ENCODE assay signal across 22 cellular contexts in the genomic region with DNA sequence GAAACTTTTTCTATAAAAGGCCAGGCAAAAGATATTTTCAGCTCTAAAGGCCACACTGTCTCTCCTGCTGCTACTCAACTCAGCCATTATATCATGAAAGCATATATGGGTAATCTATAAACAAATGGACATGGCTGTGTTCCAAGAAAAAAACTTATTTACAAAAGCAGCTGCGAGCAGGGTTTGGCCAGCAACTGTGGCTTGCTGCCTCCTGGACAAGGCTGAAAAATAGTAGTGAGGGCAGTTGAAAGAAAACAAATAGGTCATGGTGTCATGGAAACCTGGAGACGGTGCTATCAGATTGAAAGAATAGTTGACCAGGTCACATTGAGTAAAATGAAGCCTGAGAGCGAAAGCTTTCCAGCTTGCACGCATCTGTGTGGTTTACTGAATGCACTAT.
DNase-seq lines count a peak whose midpoint lies in the region; ATAC-seq, FAIRE-seq and TF ChIP-seq lines count a peak whose summit lies in the region.
"Had no signal": no experiment of that assay in that cellular context is flagged by ENCODE, and none has a peak within 500 bp of the region (broad histone marks: within the 10 kb centered on the region; RNA-seq: fewer than 3 reads in every experiment).

No MANE protein-coding gene starts in this region.

- no peak overlapping the region for H3K9ac ChIP-seq in astrocyte (ENCODE audit: low read length)

- no peaks in the 10 kb centered on the region for H3K27me3 Mint-ChIP-seq in astrocyte (ENCODE audit: low read depth, unreplicated experiment)
- H3K27me3 Mint-ChIP-seq: activated B cell treated with CpG ODN at 0.5 μM for 24 hours; activated naive CD8-positive, alpha-beta T cell treated with anti-CD3 and anti-CD28 coated beads for 36 hours; CD8-positive, alpha-beta memory T cell; dendritic cell treated with granulocyte-macrophage colony-stimulating factor and Interleukin-4, amounts not matched to agents 40 ng/mL and 50 ng/mL, for 4 days had no signal

- H3K36me3 ChIP-seq in astrocyte (ENCODE audit: insufficient read depth, low read length): no peaks in the 10 kb centered on the region
- H3K36me3 ChIP-seq in aorta (ENCODE audit: control insufficient read depth in 1 of 2, insufficient read depth in 2 of 2, low read length in 1 of 2): no peaks in the 10 kb centered on the region
- H3K36me3 ChIP-seq: gastrocnemius medialis, sigmoid colon had no signal

- H2AFZ ChIP-seq in astrocyte (ENCODE audit: low read depth, low read length): no peak overlapping the region

- H3K4me1 ChIP-seq in astrocyte (ENCODE audit: insufficient read depth, low read length): no peaks in the 10 kb centered on the region
- H3K4me1 ChIP-seq in aorta (ENCODE audit: control insufficient read depth in 1 of 2, insufficient read depth in 2 of 2, low read length in 2 of 2): no peaks in the 10 kb centered on the region
- H3K4me1 ChIP-seq: gastrocnemius medialis had no signal

- H3K9me3 Mint-ChIP-seq in astrocyte (ENCODE audit: unreplicated experiment): peaks cover 8% of the 10 kb centered on the region
- H3K9me3 Mint-ChIP-seq: T-helper 1 cell treated with Interleukin-12 subunit alpha and Interleukin-12 subunit beta and Interleukin-4 antibody, amounts not matched to agents 30 μg/mL and 1 μg/mL, for 36 hours had no signal

- no peak for ATAC-seq in GM18511 (IDR thresholded peaks at IDR 0.05; ENCODE audit: unreplicated experiment)
- ATAC-seq in aorta (ENCODE audit: low FRiP score): no peak
- ATAC-seq: activated CD8-positive, alpha-beta T cell treated with anti-CD3 and anti-CD28 coated beads, Interleukin-2, amount 10 ng/mL, durations not matched to agents 7 days and 5 days; activated T-cell treated with anti-CD3 and anti-CD28 coated beads, Interleukin-2, amount 50 U/mL, for 72 hours; gastrocnemius medialis; HCT116 had no signal

- no peak overlapping the region for H3K27ac ChIP-seq in astrocyte (ENCODE audit: low read depth, low read length)
- no peak overlapping the region for H3K27ac ChIP-seq in aorta (ENCODE audit: low read depth in 1 of 2, low read length in 2 of 2)
- H3K27ac ChIP-seq: gastrocnemius medialis, sigmoid colon had no signal

- H3K27ac Mint-ChIP-seq in astrocyte (ENCODE audit: unreplicated experiment): no peak overlapping the region
- H3K27ac Mint-ChIP-seq: activated B cell treated with CpG ODN at 0.5 μM for 24 hours; activated CD8-positive, alpha-beta T cell treated with anti-CD3 and anti-CD28 coated beads, Interleukin-2, amount 10 ng/mL, durations not matched to agents 7 days and 5 days; activated naive CD8-positive, alpha-beta T cell treated with anti-CD3 and anti-CD28 coated beads for 36 hours; activated T-cell treated with anti-CD3 and anti-CD28 coated beads, Interleukin-2, amount 50 U/mL, for 72 hours; dendritic cell treated with granulocyte-macrophage colony-stimulating factor and Interleukin-4, amounts not matched to agents 40 ng/mL and 50 ng/mL, for 4 days; T-helper 1 cell treated with Interleukin-12 subunit alpha and Interleukin-12 subunit beta and Interleukin-4 antibody, amounts not matched to agents 30 μg/mL and 1 μg/mL, for 36 hours had no signal

- H3K79me2 ChIP-seq in astrocyte (ENCODE audit: insufficient read depth, low read length): no peaks in the 10 kb centered on the region

- intact Hi-C loops in aorta (cut with DNase I): no loop called here

- DNase-seq in DMS153 treated with DMSO at 0.1 percent for 48 hours (lab: John Stamatoyannopoulos, UW; ENCODE audit: unreplicated experiment): peak; percentile 37
- peak in 2 of 3 experiments; percentile 23 to 69 for DNase-seq in NCI-H1417 (lab: John Stamatoyannopoulos, UW)
- DNase-seq in astrocyte (ENCODE audit: low read depth): peak; percentile 5
- DNase-seq in myocyte (ENCODE audit: low read depth): peak; percentile 26
- no peak for DNase-seq in activated CD4-positive, alpha-beta T cell treated with anti-CD3 and anti-CD28 coated beads, Interleukin-2, amount 50 U/mL, for 1 hour
- no peak for DNase-seq in GM10266 (ENCODE audit: extremely low spot score)
- no peak for DNase-seq in aorta
- DNase-seq: activated B cell treated with CpG ODN at 0.5 μM for 24 hours; activated CD8-positive, alpha-beta T cell treated with anti-CD3 and anti-CD28 coated beads, Interleukin-2, amount 10 ng/mL, durations not matched to agents 7 days and 5 days; activated naive CD8-positive, alpha-beta T cell treated with anti-CD3 and anti-CD28 coated beads for 36 hours; activated T-cell treated with anti-CD3 and anti-CD28 coated beads, Interleukin-2, amount 50 U/mL, for 72 hours; CD8-positive, alpha-beta memory T cell; gastrocnemius medialis; NCI-H2171 treated with DMSO at 0.1 percent for 48 hours; sigmoid colon; stimulated activated CD4-positive, alpha-beta T cell treated with anti-CD3 and anti-CD28 coated beads, Interleukin-1b, Interleukin-23, amount 100 ng/mL, for 48 hours had no signal

- no peaks in the 10 kb centered on the region for H3K4me1 Mint-ChIP-seq in astrocyte (ENCODE audit: low read depth, unreplicated experiment)
- H3K4me1 Mint-ChIP-seq: activated B cell treated with CpG ODN at 0.5 μM for 24 hours; activated naive CD8-positive, alpha-beta T cell treated with anti-CD3 and anti-CD28 coated beads for 36 hours; CD8-positive, alpha-beta memory T cell had no signal

- TF ChIP-seq CTCF in astrocyte (IDR thresholded peaks at IDR 0.05; ENCODE audit: insufficient read depth, low read depth, low read length) (no peak), GM10266 (IDR thresholded peaks at IDR 0.05; ENCODE audit: control insufficient read depth, insufficient read depth, low read depth, missing control alignments) (no peak)

- H3K27me3 ChIP-seq in astrocyte (ENCODE audit: insufficient read depth, low read length): no peaks in the 10 kb centered on the region
- no peaks in the 10 kb centered on the region for H3K27me3 ChIP-seq in aorta (ENCODE audit: control insufficient read depth in 1 of 2, insufficient read depth in 2 of 2, low read length in 1 of 2)
- H3K27me3 ChIP-seq: gastrocnemius medialis, sigmoid colon had no signal

- no peak overlapping the region for H3K4me3 Mint-ChIP-seq in astrocyte (ENCODE audit: unreplicated experiment)
- H3K4me3 Mint-ChIP-seq: activated B cell treated with CpG ODN at 0.5 μM for 24 hours; activated CD8-positive, alpha-beta T cell treated with anti-CD3 and anti-CD28 coated beads, Interleukin-2, amount 10 ng/mL, durations not matched to agents 7 days and 5 days; activated naive CD8-positive, alpha-beta T cell treated with anti-CD3 and anti-CD28 coated beads for 36 hours; activated T-cell treated with anti-CD3 and anti-CD28 coated beads, Interleukin-2, amount 50 U/mL, for 72 hours; CD8-positive, alpha-beta memory T cell; dendritic cell treated with granulocyte-macrophage colony-stimulating factor and Interleukin-4, amounts not matched to agents 40 ng/mL and 50 ng/mL, for 4 days; T-helper 1 cell treated with Interleukin-12 subunit alpha and Interleukin-12 subunit beta and Interleukin-4 antibody, amounts not matched to agents 30 μg/mL and 1 μg/mL, for 36 hours had no signal

- no peak overlapping the region for H3K4me2 ChIP-seq in astrocyte (ENCODE audit: low read length)

- FAIRE-seq in astrocyte (lab: Jason Lieb, UNC): no peak
- FAIRE-seq: bronchial epithelial cell, urothelium cell line had no signal

- WGBS in aorta, 2 donors: 6 to 14% methylated on average over 4 of the region's 4 CpGs

- H3K36me3 Mint-ChIP-seq in astrocyte (ENCODE audit: low read depth, unreplicated experiment): no peaks in the 10 kb centered on the region
- H3K36me3 Mint-ChIP-seq: activated naive CD8-positive, alpha-beta T cell treated with anti-CD3 and anti-CD28 coated beads for 36 hours; CD8-positive, alpha-beta memory T cell had no signal

- no peak overlapping the region for H3K4me3 ChIP-seq in astrocyte (ENCODE audit: insufficient read depth, low read depth, low read length)
- H3K4me3 ChIP-seq in aorta (ENCODE audit: low read length in 2 of 2): no peak overlapping the region
- H3K4me3 ChIP-seq: gastrocnemius medialis, sigmoid colon had no signal

- H4K20me1 ChIP-seq in astrocyte (ENCODE audit: insufficient read depth, low read length): no peaks in the 10 kb centered on the region

- no peaks in the 10 kb centered on the region for H3K9me3 ChIP-seq in astrocyte (ENCODE audit: insufficient read depth, low read depth, low read length)
- no peaks in the 10 kb centered on the region for H3K9me3 ChIP-seq in aorta (ENCODE audit: control insufficient read depth, low read length)
- H3K9me3 ChIP-seq: gastrocnemius medialis, sigmoid colon had no signal

Comparison
In these comparisons a context has a peak if more than half of its experiments do, and no peak if none do; other contexts are left out.
1. DNase-seq: peak in DMS153 treated with DMSO at 0.1 percent for 48 hours (single experiment), NCI-H1417 (2 of 3), astrocyte (single experiment) and myocyte (single experiment); none in activated CD4-positive, alpha-beta T cell treated with anti-CD3 and anti-CD28 coated beads, Interleukin-2, amount 50 U/mL, for 1 hour (single experiment), GM10266 (single experiment) and aorta (0 of 2).